In genomic region chr3:143883151-143883550, GRCh38 we compare ENCODE assay signal across 1 cellular context.
TF ChIP-seq lines count a peak whose summit lies in the region.

No MANE protein-coding gene starts in this region.

TF ChIP-seq in GM23338, 12 proteins besides CTCF, POLR2A, EP300 and RAD21:
- TF ChIP-seq ZNF462 (CRISPR knock-in tag; IDR thresholded peaks at IDR 0.05) (no peak), NANOG (IDR thresholded peaks at IDR 0.05; ENCODE audit: borderline replicate concordance) (no peak), ZNF114 (CRISPR knock-in tag; IDR thresholded peaks at IDR 0.05) (no peak), JUNB (IDR thresholded peaks at IDR 0.05; ENCODE audit: unreplicated experiment) (no peak), EZH2phosphoT487 (IDR thresholded peaks at IDR 0.05; ENCODE audit: unreplicated experiment) (no peak), ETS1 (IDR thresholded peaks at IDR 0.05) (no peak), STAT1 (IDR thresholded peaks at IDR 0.05; ENCODE audit: unreplicated experiment) (no peak), CREB1 (CRISPR knock-in tag; IDR thresholded peaks at IDR 0.05; ENCODE audit: low read depth) (no peak), EZH2 (IDR thresholded peaks at IDR 0.05; ENCODE audit: low read depth, unreplicated experiment) (no peak), ZNF331 (CRISPR knock-in tag; IDR thresholded peaks at IDR 0.05; ENCODE audit: low read depth) (no peak), POLR2AphosphoS5 (IDR thresholded peaks at IDR 0.05; ENCODE audit: low read depth) (no peak)
- TF ChIP-seq, protein P1, sequence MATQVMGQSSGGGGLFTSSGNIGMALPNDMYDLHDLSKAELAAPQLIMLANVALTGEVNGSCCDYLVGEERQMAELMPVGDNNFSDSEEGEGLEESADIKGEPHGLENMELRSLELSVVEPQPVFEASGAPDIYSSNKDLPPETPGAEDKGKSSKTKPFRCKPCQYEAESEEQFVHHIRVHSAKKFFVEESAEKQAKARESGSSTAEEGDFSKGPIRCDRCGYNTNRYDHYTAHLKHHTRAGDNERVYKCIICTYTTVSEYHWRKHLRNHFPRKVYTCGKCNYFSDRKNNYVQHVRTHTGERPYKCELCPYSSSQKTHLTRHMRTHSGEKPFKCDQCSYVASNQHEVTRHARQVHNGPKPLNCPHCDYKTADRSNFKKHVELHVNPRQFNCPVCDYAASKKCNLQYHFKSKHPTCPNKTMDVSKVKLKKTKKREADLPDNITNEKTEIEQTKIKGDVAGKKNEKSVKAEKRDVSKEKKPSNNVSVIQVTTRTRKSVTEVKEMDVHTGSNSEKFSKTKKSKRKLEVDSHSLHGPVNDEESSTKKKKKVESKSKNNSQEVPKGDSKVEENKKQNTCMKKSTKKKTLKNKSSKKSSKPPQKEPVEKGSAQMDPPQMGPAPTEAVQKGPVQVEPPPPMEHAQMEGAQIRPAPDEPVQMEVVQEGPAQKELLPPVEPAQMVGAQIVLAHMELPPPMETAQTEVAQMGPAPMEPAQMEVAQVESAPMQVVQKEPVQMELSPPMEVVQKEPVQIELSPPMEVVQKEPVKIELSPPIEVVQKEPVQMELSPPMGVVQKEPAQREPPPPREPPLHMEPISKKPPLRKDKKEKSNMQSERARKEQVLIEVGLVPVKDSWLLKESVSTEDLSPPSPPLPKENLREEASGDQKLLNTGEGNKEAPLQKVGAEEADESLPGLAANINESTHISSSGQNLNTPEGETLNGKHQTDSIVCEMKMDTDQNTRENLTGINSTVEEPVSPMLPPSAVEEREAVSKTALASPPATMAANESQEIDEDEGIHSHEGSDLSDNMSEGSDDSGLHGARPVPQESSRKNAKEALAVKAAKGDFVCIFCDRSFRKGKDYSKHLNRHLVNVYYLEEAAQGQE (IDR thresholded peaks at IDR 0.05; ENCODE audit: unreplicated experiment): no peak
TF ChIP-seq in GM23338: peak in this region for 0.
